ENCODE assay signal across 8 cellular contexts in genomic region chr6:166997348-166997747, GRCh38. TPM values are rescaled to one million over a fixed set of nuclear protein-coding genes. Genes with fewer than 3 reads are reported as not detected.
A peak's percentile ranks its signal among the peaks of the same experiment; 100 is the strongest.
DNase-seq lines count a peak whose midpoint lies in the region; ATAC-seq and TF ChIP-seq lines count a peak whose summit lies in the region.

No MANE protein-coding gene starts in this region.

- peaks cover 14% of the 10 kb centered on the region for H3K36me3 Mint-ChIP-seq in CD4-positive, CD25-positive, alpha-beta regulatory T cell
- peaks cover 0 to 4% (median 2%) of the 10 kb centered on the region in 3 donors for H3K36me3 Mint-ChIP-seq in naive thymus-derived CD8-positive, alpha-beta T cell

- peak overlapping the region; percentile 73 for H3K4me3 ChIP-seq in CD4-positive, CD25-positive, alpha-beta regulatory T cell (ENCODE audit: low read depth, low read length)
- H3K4me3 ChIP-seq in KMS-11 (IDR thresholded peaks at IDR 0.05; ENCODE audit: insufficient read depth, low read depth, low read length): no peak overlapping the region
- H3K4me3 ChIP-seq in coronary artery: peak overlapping the region; percentile 99
- peak overlapping the region in 2 of 4 donors; percentile 87 to 98 for H3K4me3 ChIP-seq in upper lobe of left lung

- TF ChIP-seq EP300 in upper lobe of left lung (IDR thresholded peaks at IDR 0.05): no peak

- no peak overlapping the region for H2AFZ ChIP-seq in KMS-11 (ENCODE audit: low read depth)

- H3K27me3 ChIP-seq in CD4-positive, CD25-positive, alpha-beta regulatory T cell (ENCODE audit: control insufficient read depth, insufficient read depth, low read length): no peaks in the 10 kb centered on the region
- no peaks in the 10 kb centered on the region for H3K27me3 ChIP-seq in KMS-11 (ENCODE audit: insufficient read depth, low read depth)
- no peaks in the 10 kb centered on the region for H3K27me3 ChIP-seq in upper lobe of left lung

- no peak overlapping the region for H3K27ac ChIP-seq in CD4-positive, CD25-positive, alpha-beta regulatory T cell (ENCODE audit: insufficient read depth, low read length, poor library complexity, severe bottlenecking)
- H3K27ac ChIP-seq in KMS-11: no peak overlapping the region
- H3K27ac ChIP-seq in coronary artery: no peak overlapping the region
- H3K27ac ChIP-seq in upper lobe of left lung: no peak overlapping the region

- POLR2A ChIA-PET in naive thymus-derived CD8-positive, alpha-beta T cell (lab: Charles Lee): interaction anchor here (4.5 kb wide), 1 partner anchor 40 kb away, joined by 66 read pairs; the partner anchor contains the start of gene RNASET2

- peak overlapping the region; percentile 18 to 89 (median 34) for H3K27ac Mint-ChIP-seq in CD4-positive, CD25-positive, alpha-beta regulatory T cell
- peak overlapping the region in 6 of 10 donors; percentile 4 to 78 (median 54) for H3K27ac Mint-ChIP-seq in naive thymus-derived CD8-positive, alpha-beta T cell

- no peak for DNase-seq in CD4-positive, CD25-positive, alpha-beta regulatory T cell
- no peak for DNase-seq in coronary artery (ENCODE audit: low spot score)
- no peak for DNase-seq in naive thymus-derived CD8-positive, alpha-beta T cell
- DNase-seq in upper lobe of left lung: no peak
- DNase-seq in HCEC 1CT: no peak

- peak overlapping the region; percentile 88 for H3K4me2 ChIP-seq in KMS-11

- H3K9ac ChIP-seq in KMS-11: no peak overlapping the region

- no peak for ATAC-seq in CD4-positive, CD25-positive, alpha-beta regulatory T cell (ENCODE audit: low read depth in 2 of 2)
- no peak for ATAC-seq in naive thymus-derived CD8-positive, alpha-beta T cell
- ATAC-seq in upper lobe of left lung (ENCODE audit: low FRiP score in 2 of 2) (no peak), HG03565 (IDR thresholded peaks at IDR 0.05; ENCODE audit: unreplicated experiment) (no peak), GM21619 (IDR thresholded peaks at IDR 0.05; ENCODE audit: unreplicated experiment) (no peak)

- H3K9me3 Mint-ChIP-seq in CD4-positive, CD25-positive, alpha-beta regulatory T cell: no peaks in the 10 kb centered on the region
- no peaks in the 10 kb centered on the region for H3K9me3 Mint-ChIP-seq in naive thymus-derived CD8-positive, alpha-beta T cell

- no peak for TF ChIP-seq POLR2A in upper lobe of left lung (IDR thresholded peaks at IDR 0.05)

- H3K27me3 Mint-ChIP-seq in CD4-positive, CD25-positive, alpha-beta regulatory T cell: no peaks in the 10 kb centered on the region
- H3K27me3 Mint-ChIP-seq in naive thymus-derived CD8-positive, alpha-beta T cell: no peaks in the 10 kb centered on the region

- H3K4me1 ChIP-seq in CD4-positive, CD25-positive, alpha-beta regulatory T cell (ENCODE audit: control insufficient read depth, insufficient read depth, low read length, poor library complexity, severe bottlenecking): peaks cover 33% of the 10 kb centered on the region
- H3K4me1 ChIP-seq in KMS-11 (ENCODE audit: low read depth, poor library complexity, severe bottlenecking): peaks cover 28% of the 10 kb centered on the region
- peaks cover 7 to 26% (median 15%) of the 10 kb centered on the region in 4 donors for H3K4me1 ChIP-seq in upper lobe of left lung

- peaks cover 38% of the 10 kb centered on the region; the same call in 1 of the 2 replicates for H3K79me2 ChIP-seq in KMS-11 (ENCODE audit: insufficient read depth, low read depth)

- H4K20me1 ChIP-seq in KMS-11 (ENCODE audit: insufficient read depth): no peaks in the 10 kb centered on the region

- no peaks in the 10 kb centered on the region for H3K9me3 ChIP-seq in CD4-positive, CD25-positive, alpha-beta regulatory T cell (ENCODE audit: control insufficient read depth in 2 of 2, low read length in 2 of 2)
- H3K9me3 ChIP-seq in upper lobe of left lung: no peaks in the 10 kb centered on the region

- no peak for TF ChIP-seq CTCF in KMS-11 (conservative IDR thresholded peaks at IDR 0.05; ENCODE audit: low read depth, low read length)
- no peak for TF ChIP-seq CTCF in coronary artery (IDR thresholded peaks at IDR 0.05)
- no peak for TF ChIP-seq CTCF in upper lobe of left lung (IDR thresholded peaks at IDR 0.05)

- peaks cover 32 to 52% (median 42%) of the 10 kb centered on the region in 4 donors for H3K4me1 Mint-ChIP-seq in CD4-positive, CD25-positive, alpha-beta regulatory T cell
- peaks cover 17 to 33% (median 28%) of the 10 kb centered on the region in 4 donors for H3K4me1 Mint-ChIP-seq in naive thymus-derived CD8-positive, alpha-beta T cell

- WGBS in upper lobe of left lung, 2 donors: 55 to 62% methylated on average over 3 of the region's 3 CpGs

- peaks cover 10% of the 10 kb centered on the region for H3K36me3 ChIP-seq in CD4-positive, CD25-positive, alpha-beta regulatory T cell (ENCODE audit: control insufficient read depth, insufficient read depth, low read length)
- no peaks in the 10 kb centered on the region for H3K36me3 ChIP-seq in KMS-11 (ENCODE audit: insufficient read depth)
- H3K36me3 ChIP-seq in upper lobe of left lung: no peaks in the 10 kb centered on the region

- peak overlapping the region; percentile 88 to 95 (median 90) for H3K4me3 Mint-ChIP-seq in CD4-positive, CD25-positive, alpha-beta regulatory T cell
- H3K4me3 Mint-ChIP-seq in naive thymus-derived CD8-positive, alpha-beta T cell: peak overlapping the region; percentile 66 to 91 (median 83)

RNA-seq across cellular contexts. Expression of gene CEP43, which starts 1.8 kb away (rescaled TPM):
- 32.5 TPM for total RNA-seq in CD4-positive, CD25-positive, alpha-beta regulatory T cell
- 1 to 10 TPM; 5.6 to 9.8 (median 7.4) TPM for polyA plus RNA-seq in CD4-positive, CD25-positive, alpha-beta regulatory T cell
- total RNA-seq in naive thymus-derived CD8-positive, alpha-beta T cell: 10 to 100 TPM; 14.9 to 15.3 TPM
- 1 to 10 TPM; 2.5 to 4.5 (median 4.3) TPM for polyA plus RNA-seq in naive thymus-derived CD8-positive, alpha-beta T cell
- 10 to 100 TPM in 4 of 6 donors, 1 to 10 TPM in 2; 7.8 to 70.2 (median 14.1) TPM for total RNA-seq in upper lobe of left lung

RNA-seq across cellular contexts. Expression of gene RNASET2, which starts 41.0 kb away (rescaled TPM):
- total RNA-seq in CD4-positive, CD25-positive, alpha-beta regulatory T cell: 213 TPM
- 100 to 1,000 TPM; 361 to 410 (median 381) TPM for polyA plus RNA-seq in CD4-positive, CD25-positive, alpha-beta regulatory T cell
- 10 to 100 TPM; 72.7 to 75.2 TPM for total RNA-seq in naive thymus-derived CD8-positive, alpha-beta T cell
- 100 to 1,000 TPM; 141 to 283 (median 248) TPM for polyA plus RNA-seq in naive thymus-derived CD8-positive, alpha-beta T cell
- 100 to 1,000 TPM in 3 of 6 donors, 10 to 100 TPM in 3; 66.4 to 131 (median 94.8) TPM for total RNA-seq in upper lobe of left lung
